Comparison of ENCODE assay signal across 17 cellular contexts in genomic region chr10:132066812-132067211, GRCh38. TPM values are rescaled to one million over a fixed set of nuclear protein-coding genes. Genes with fewer than 3 reads are reported as not detected.
A peak's percentile ranks its signal among the peaks of the same experiment; 100 is the strongest.
DNase-seq lines count a peak whose midpoint lies in the region; ATAC-seq and TF ChIP-seq lines count a peak whose summit lies in the region.
"Had no signal": no experiment of that assay in that cellular context is flagged by ENCODE, and none has a peak within 500 bp of the region (broad histone marks: within the 10 kb centered on the region; RNA-seq: fewer than 3 reads in every experiment).

No MANE protein-coding gene starts in this region.

- no peaks in the 10 kb centered on the region for H4K20me1 ChIP-seq in PC-9 (ENCODE audit: insufficient read depth)

- no peak overlapping the region for H3K4ac ChIP-seq in trophoblast cell (ENCODE audit: low read depth, low read length)

- no CpG with 5 or more reads among the region's 13 CpGs for WGBS in trophoblast cell (ENCODE audit: extremely low coverage, insufficient coverage, insufficient read length)

- H4K91ac ChIP-seq in trophoblast cell (ENCODE audit: low read depth, low read length): no peak overlapping the region

- ATAC-seq in sciatic nerve: no peak

- no peak overlapping the region for H2BK5ac ChIP-seq in trophoblast cell (ENCODE audit: low read depth, low read length, poor library complexity)

- H3K23ac ChIP-seq in trophoblast cell (ENCODE audit: low read length): no peak overlapping the region

- H3K14ac ChIP-seq in trophoblast cell (ENCODE audit: low read length): no peak overlapping the region

- no peak overlapping the region for H3K18ac ChIP-seq in trophoblast cell (ENCODE audit: low read length)

- H3K9me2 ChIP-seq in PC-9 (ENCODE audit: insufficient read depth): no peaks in the 10 kb centered on the region

- no TSS peak for BruUV-seq in PC-9 (replicated peaks; lab: Mats Ljungman, UMichigan)

- H2BK12ac ChIP-seq in trophoblast cell (ENCODE audit: low read length): no peak overlapping the region

- peak overlapping the region; percentile 92 for H3K27ac ChIP-seq in C4-2B
- peak overlapping the region; percentile 77 for H3K27ac ChIP-seq in PC-9
- no peak overlapping the region for H3K27ac ChIP-seq in trophoblast cell (ENCODE audit: low read depth, low read length)

- intact Hi-C loops in PC-9 (cut with micrococcal nuclease; ENCODE audit: unreplicated experiment) (no loop called here), sciatic nerve (cut with DNase I) (no loop called here)

- no peak overlapping the region for H2AK5ac ChIP-seq in trophoblast cell (ENCODE audit: low read length)

- H3K9me3 ChIP-seq in PC-9 (ENCODE audit: insufficient read depth, low read depth): no peaks in the 10 kb centered on the region
- H3K9me3 ChIP-seq in trophoblast cell (ENCODE audit: insufficient read depth, low read depth, low read length): no peaks in the 10 kb centered on the region

- DNase-seq in PC-9: no peak
- no peak for DNase-seq in foreskin fibroblast
- peak; percentile 34 for DNase-seq in sciatic nerve (ENCODE audit: low spot score)
- DNase-seq in DMS153 (lab: John Stamatoyannopoulos, UW): no peak
- no peak for DNase-seq in trophoblast cell
- no peak for DNase-seq in foreskin melanocyte
- DNase-seq in NCI-H146 treated with DMSO at 0.1 percent for 48 hours (lab: John Stamatoyannopoulos, UW; ENCODE audit: unreplicated experiment): no peak
- DNase-seq: activated naive CD4-positive, alpha-beta T cell; AML-193; Calu3; dermis blood vessel endothelial cell; erythroblast; GDM1; MV-4-11; NCI-H2029; stomach had no signal

- peak overlapping the region; percentile 77 for H3K4me3 ChIP-seq in PC-9
- H3K4me3 ChIP-seq in foreskin fibroblast (ENCODE audit: low read depth in 1 of 2, low read length in 2 of 2): peak overlapping the region; percentile 62 to 69
- H3K4me3 ChIP-seq in trophoblast cell (ENCODE audit: low read depth, low read length): no peak overlapping the region

- H3K27me3 ChIP-seq in PC-9 (ENCODE audit: insufficient read depth, low read depth) (no peaks in the 10 kb centered on the region), trophoblast cell (ENCODE audit: insufficient read depth, low read length) (no peaks in the 10 kb centered on the region)
- H3K27me3 ChIP-seq: stomach had no signal

- no peaks in the 10 kb centered on the region for H3K36me3 ChIP-seq in PC-9 (ENCODE audit: low read depth)
- no peaks in the 10 kb centered on the region for H3K36me3 ChIP-seq in trophoblast cell (ENCODE audit: control insufficient read depth in 1 of 2, insufficient read depth in 2 of 2, low read length in 2 of 2)
- H3K36me3 ChIP-seq: stomach had no signal

- H2BK120ac ChIP-seq in trophoblast cell (ENCODE audit: insufficient read depth, low read length, poor library complexity): no peak overlapping the region

- H3K79me2 ChIP-seq in PC-9 (ENCODE audit: low read depth) (peaks cover 2% of the 10 kb centered on the region; the same call in 1 of the 2 replicates), trophoblast cell (ENCODE audit: control insufficient read depth, insufficient read depth, low read length, poor library complexity) (no peaks in the 10 kb centered on the region)

- H4K12ac ChIP-seq in trophoblast cell (ENCODE audit: low read depth, low read length): no peak overlapping the region

- H4K8ac ChIP-seq in trophoblast cell (ENCODE audit: low read depth, low read length): no peak overlapping the region

- H3K9ac ChIP-seq in trophoblast cell (ENCODE audit: low read length): no peak overlapping the region

- H3K4me2 ChIP-seq in PC-9 (peak overlapping the region; percentile 88), trophoblast cell (ENCODE audit: low read length) (no peak overlapping the region)

- H3K79me1 ChIP-seq in trophoblast cell (ENCODE audit: low read length): no peaks in the 10 kb centered on the region

- H3F3A ChIP-seq in PC-9 (ENCODE audit: insufficient read depth, low read depth): peaks cover 8% of the 10 kb centered on the region; the same call in 1 of the 2 replicates

- POLR2A ChIA-PET in PC-9 (lab: Charles Lee; ENCODE audit: unreplicated experiment): interaction anchor here (1.4 kb wide), 1 partner anchor 28 kb away, joined by 8 read pairs; no protein-coding TSS in a partner anchor

- CTCF ChIA-PET in PC-9 (lab: Charles Lee): no interaction called here

- no peak overlapping the region for H2AFZ ChIP-seq in PC-9
- H2AFZ ChIP-seq in trophoblast cell (ENCODE audit: insufficient read depth, low read length, poor library complexity): no peak overlapping the region

- H3K4me1 ChIP-seq in PC-9 (replicated peaks; ENCODE audit: insufficient read depth): peaks cover 21% of the 10 kb centered on the region; the same call in 1 of the 2 replicates
- peaks cover 12 to 15% of the 10 kb centered on the region in 2 experiments for H3K4me1 ChIP-seq in trophoblast cell (ENCODE audit: control insufficient read depth in 1 of 2, insufficient read depth in 2 of 2, low read length in 2 of 2)

- TF ChIP-seq CTCF in C4-2B (conservative IDR thresholded peaks at IDR 0.05) (no peak), PC-9 (conservative IDR thresholded peaks at IDR 0.05) (no peak), foreskin fibroblast (IDR thresholded peaks at IDR 0.05; ENCODE audit: low read depth, low read length) (no peak)

RNA-seq across cellular contexts. Expression of gene JAKMIP3, which starts 1.1 kb away (rescaled TPM):
- 5.6 and 5.8 TPM in 2 replicates for total RNA-seq in PC-9 (2021)
- 1.1 TPM for total RNA-seq in sciatic nerve
- polyA plus RNA-seq in trophoblast cell (2013): 0.10 TPM in 2 replicates
- total RNA-seq: dermis blood vessel endothelial cell had no signal
